In the genomic region with DNA sequence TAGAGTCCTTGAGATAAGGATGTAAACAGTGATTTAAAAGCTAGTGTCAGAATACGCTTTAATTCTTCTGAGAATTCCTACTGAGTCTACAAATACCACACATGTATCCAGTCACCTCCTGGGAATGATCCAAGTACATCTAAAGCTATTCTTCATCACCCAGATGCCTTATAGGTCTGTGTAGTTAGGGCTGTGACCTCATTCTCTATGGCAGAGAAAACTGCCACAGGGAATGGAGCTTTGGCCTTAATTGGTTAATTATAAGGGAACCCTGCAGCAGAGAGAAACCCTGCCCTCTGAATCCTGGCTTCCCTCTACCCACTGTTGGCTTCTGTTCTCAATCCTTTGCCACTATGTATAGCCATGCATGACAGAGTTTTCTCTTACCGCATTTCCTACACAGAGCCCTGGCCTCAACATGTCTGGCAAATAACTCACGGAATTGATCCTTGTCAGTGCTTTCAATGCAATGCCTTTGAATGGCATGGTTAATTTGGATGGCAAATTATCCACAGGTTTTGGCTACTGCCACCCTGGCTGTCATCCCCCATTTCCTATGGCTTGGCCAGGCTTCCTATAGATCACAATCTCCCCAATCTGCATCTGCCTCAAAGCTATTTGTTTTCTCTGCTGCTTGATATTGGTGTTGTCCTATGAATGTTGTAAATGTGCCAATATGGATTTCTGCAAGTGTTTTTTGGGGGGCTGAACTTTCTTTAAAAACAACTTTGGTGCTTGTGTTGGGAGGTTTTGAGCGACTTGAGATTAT, we compare ENCODE assay signal across 12 cellular contexts. TPM values are rescaled to one million over a fixed set of nuclear protein-coding genes. Genes with fewer than 3 reads are reported as not detected.
DNase-seq lines count a peak whose midpoint lies in the region; ATAC-seq and TF ChIP-seq lines count a peak whose summit lies in the region.
"Had no signal": no experiment of that assay in that cellular context is flagged by ENCODE, and none has a peak within 500 bp of the region (broad histone marks: within the 10 kb centered on the region; RNA-seq: fewer than 3 reads in every experiment).

No MANE protein-coding gene starts in this region.

- peak overlapping the region; percentile 48 for H3K27ac ChIP-seq in right cardiac atrium (ENCODE audit: low read length)
- peak overlapping the region; percentile 84 for H3K27ac ChIP-seq in hepatocyte

- intact Hi-C loops in right cardiac atrium (cut with DNase I), result loop anchor here (5.0 to 10.0 kb wide), 3 partner anchors 37 to 65 kb away; partner anchors contain the start of genes ALG9 (in 2 of the 4), CFAP68 (in 2 of the 4) and FDXACB1 (in 2 of the 4)
- intact Hi-C loops in left ventricle myocardium superior (cut with micrococcal nuclease), result no loop called here

- no peaks in the 10 kb centered on the region for H3K36me3 ChIP-seq in hepatocyte (replicated peaks; ENCODE audit: insufficient read depth, low read depth)

- no peaks in the 10 kb centered on the region for H3K79me2 ChIP-seq in hepatocyte

- H3K9me3 ChIP-seq in right cardiac atrium (ENCODE audit: control insufficient read depth, low read length) (no peaks in the 10 kb centered on the region), hepatocyte (ENCODE audit: low read depth) (no peaks in the 10 kb centered on the region)

- no peaks in the 10 kb centered on the region for H3K9me2 ChIP-seq in hepatocyte (replicated peaks; ENCODE audit: insufficient read depth)

- ATAC-seq in right cardiac atrium, result no peak
- ATAC-seq in left ventricle myocardium superior, result no peak
- no peak for ATAC-seq in HG03469 (IDR thresholded peaks at IDR 0.05; ENCODE audit: unreplicated experiment)
- ATAC-seq: CD8-positive, alpha-beta T cell had no signal

- DNase-seq in right cardiac atrium (no peak), left ventricle myocardium superior (no peak), amniotic stem cell (lab: John Stamatoyannopoulos, UW) (peak; percentile 55), hepatocyte (ENCODE audit: low spot score) (no peak), DMS79 treated with DMSO at 0.1 percent for 48 hours (lab: John Stamatoyannopoulos, UW) (no peak), RPMI8226 (no peak), NCI-H1930 (lab: John Stamatoyannopoulos, UW) (no peak)
- DNase-seq: activated naive CD4-positive, alpha-beta T cell treated with anti-CD3 and anti-CD28 coated beads, Interleukin-2, amount 10 ng/mL, durations not matched to agents 7 days and 5 days; CD8-positive, alpha-beta T cell; NCI-H1417 treated with DMSO at 0.1 percent for 48 hours; T-helper 2 cell had no signal

- no peaks in the 10 kb centered on the region for H3K27me3 ChIP-seq in right cardiac atrium (ENCODE audit: control insufficient read depth, insufficient read depth)
- H3K27me3 ChIP-seq in hepatocyte, result no peaks in the 10 kb centered on the region

- no peaks in the 10 kb centered on the region for H4K20me1 ChIP-seq in hepatocyte (ENCODE audit: insufficient read depth, poor library complexity, severe bottlenecking)

- H2AFZ ChIP-seq in hepatocyte, result no peak overlapping the region

- TF ChIP-seq CTCF in hepatocyte (IDR thresholded peaks at IDR 0.05; ENCODE audit: poor library complexity), result no peak

- H3K4me1 ChIP-seq in right cardiac atrium (ENCODE audit: control insufficient read depth, insufficient read depth, low read length) (peaks cover 15% of the 10 kb centered on the region), hepatocyte (ENCODE audit: insufficient read depth) (peaks cover 26% of the 10 kb centered on the region)

- H3K4me2 ChIP-seq in hepatocyte, result peak overlapping the region; percentile 78

- 79% methylated on average over 4 of the region's 4 CpGs for WGBS in right cardiac atrium
- 78% methylated on average over 4 of the region's 4 CpGs for WGBS in hepatocyte (ENCODE audit: low lambda C conversion rate, missing lambda C conversion rate)

- H3K4me3 ChIP-seq in right cardiac atrium (ENCODE audit: low read length), result no peak overlapping the region
- no peak overlapping the region for H3K4me3 ChIP-seq in hepatocyte

RNA-seq across cellular contexts. Expression of gene DIXDC1, which starts 2.9 kb away (rescaled TPM):
- total RNA-seq in right cardiac atrium (10 to 100 TPM; 23.1 to 34.8 (median 26.3) TPM), left ventricle myocardium superior (19.6 TPM), hepatocyte (14.7 and 18.4 TPM in 2 replicates)
- polyA plus RNA-seq in right cardiac atrium (9.1 TPM), hepatocyte (5.2 and 8.2 TPM in 2 replicates)

RNA-seq across cellular contexts. Expression of gene C11orf52, which starts 21.3 kb away (rescaled TPM):
- 1 to 10 TPM; 2.2 to 5.5 (median 2.6) TPM for total RNA-seq in right cardiac atrium
- 4.1 TPM for polyA plus RNA-seq in right cardiac atrium
- 1.0 TPM for total RNA-seq in left ventricle myocardium superior
- total RNA-seq in hepatocyte, result 8.7 and 14.8 TPM in 2 replicates
- 21.1 and 23.7 TPM in 2 replicates for polyA plus RNA-seq in hepatocyte
- total RNA-seq: CD8-positive, alpha-beta T cell had no signal

RNA-seq across cellular contexts. Expression of gene HSPB2, which starts 27.5 kb away (rescaled TPM):
- total RNA-seq in right cardiac atrium (100 to 1,000 TPM in 1 of 4 donors, 10 to 100 TPM in 3; 38.0 to 103 (median 69.2) TPM), left ventricle myocardium superior (37.0 TPM), hepatocyte (not detected in 2 replicates)
- polyA plus RNA-seq in right cardiac atrium (106 TPM), hepatocyte (0.19 and 0.29 TPM in 2 replicates)
- total RNA-seq: CD8-positive, alpha-beta T cell had no signal

RNA-seq across cellular contexts. Expression of gene CRYAB, which starts 28.4 kb away (rescaled TPM):
- total RNA-seq in right cardiac atrium (1,000 to 10,000 TPM; 4,923 to 5,929 (median 5,581) TPM), left ventricle myocardium superior (6,681 TPM), hepatocyte (15.7 and 20.5 TPM in 2 replicates)
- polyA plus RNA-seq in right cardiac atrium (9,689 TPM), hepatocyte (64.8 and 123 TPM in 2 replicates)
- total RNA-seq: CD8-positive, alpha-beta T cell had no signal

Comparison
In these comparisons a context has a peak if more than half of its experiments do, and no peak if none do; other contexts are left out.
1. RNA of gene HSPB2, which starts 27.5 kb away (total RNA-seq): 38.0 to 103 TPM in right cardiac atrium and 37.0 TPM in left ventricle myocardium superior (single experiment); not detected in hepatocyte; every median in the first group is over 10 times any median in the second.